8 cellular contexts compared by ENCODE assay signal in the genomic region with DNA sequence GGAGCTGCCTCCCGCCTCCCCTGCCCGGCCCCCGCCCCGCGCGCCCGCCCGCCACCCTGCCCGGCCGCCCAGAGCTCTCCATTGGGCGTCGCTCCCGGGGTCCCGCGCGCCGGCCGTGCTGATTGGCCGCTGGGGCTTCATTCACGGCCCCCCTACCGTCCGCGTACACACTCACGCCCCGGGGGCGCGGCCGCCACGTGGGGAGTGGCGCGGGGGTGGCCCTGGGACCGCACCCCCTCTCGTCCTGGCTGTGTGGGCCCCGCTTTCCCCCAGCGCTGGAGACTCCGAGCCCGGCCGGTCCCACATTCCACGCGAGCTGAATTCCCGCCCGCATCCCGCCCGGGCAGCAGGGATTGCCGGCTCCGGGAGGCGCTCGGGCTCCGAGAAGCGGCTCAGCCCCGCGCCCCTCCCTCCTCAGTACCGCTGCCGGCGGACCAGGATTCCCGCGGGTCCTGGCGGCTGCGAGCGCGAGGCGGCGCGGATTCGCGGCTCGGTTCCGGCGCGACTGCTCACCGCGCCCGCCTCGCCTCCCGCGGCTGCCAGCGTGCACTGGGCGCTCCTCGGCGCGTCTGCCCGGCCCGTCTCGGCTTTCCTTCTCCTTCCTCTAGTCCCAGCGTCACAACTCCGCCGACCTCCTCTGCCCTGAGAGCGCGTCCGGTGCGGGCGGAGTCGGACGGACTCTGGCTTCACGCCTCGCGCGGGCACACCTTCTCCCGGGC. TPM values are rescaled to one million over a fixed set of nuclear protein-coding genes. Genes with fewer than 3 reads are reported as not detected.
A peak's percentile ranks its signal among the peaks of the same experiment; 100 is the strongest.
DNase-seq lines count a peak whose midpoint lies in the region; ATAC-seq and TF ChIP-seq lines count a peak whose summit lies in the region.

No MANE protein-coding gene starts in this region.

- H3K27me3 Mint-ChIP-seq in T-cell (peaks cover 22 to 30% of the 10 kb centered on the region in 2 donors), progenitor cell of endocrine pancreas (peaks cover 76% of the 10 kb centered on the region)

- TF ChIP-seq EP300 in Ishikawa (IDR thresholded peaks at IDR 0.05; ENCODE audit: borderline replicate concordance) = no peak

- no peak for TF ChIP-seq RAD21 in Ishikawa (IDR thresholded peaks at IDR 0.05; ENCODE audit: low read depth)

- TF ChIP-seq CTCF in progenitor cell of endocrine pancreas (IDR thresholded peaks at IDR 0.05; ENCODE audit: unreplicated experiment) = no peak
- TF ChIP-seq CTCF in upper lobe of right lung (IDR thresholded peaks at IDR 0.05) = no peak

- H3K4me3 Mint-ChIP-seq in T-cell (peak overlapping the region; percentile 73 to 79 (median 78)), progenitor cell of endocrine pancreas (ENCODE audit: low read depth) (peak overlapping the region; percentile 71)

- H3K9me3 Mint-ChIP-seq in T-cell = no peaks in the 10 kb centered on the region
- H3K9me3 Mint-ChIP-seq in progenitor cell of endocrine pancreas (ENCODE audit: low read depth) = no peaks in the 10 kb centered on the region

- DNase-seq in COLO829 (ENCODE audit: low spot score) = peak; percentile 43
- DNase-seq in T-cell = peak in 31 of 34 experiments; percentile 25 to 72 (median 52)
- DNase-seq in amniotic epithelial cell (ENCODE audit: low read depth) = peak; percentile 43
- peak; percentile 95 for DNase-seq in left ventricle myocardium superior
- peak; percentile 52 for DNase-seq in progenitor cell of endocrine pancreas (ENCODE audit: low spot score, unreplicated experiment)
- DNase-seq in upper lobe of right lung = peak; percentile 90

- H3K36me3 ChIP-seq in upper lobe of right lung = no peaks in the 10 kb centered on the region

- ATAC-seq in GM21526 (IDR thresholded peaks at IDR 0.05; ENCODE audit: low FRiP score, unreplicated experiment) = peak; percentile 43
- ATAC-seq in T-cell (replicated peaks in 1 of 4) = peak; percentile 86 to 89 (median 89)
- peak; percentile 99 for ATAC-seq in left ventricle myocardium superior
- ATAC-seq in upper lobe of right lung = peak; percentile 92

- H3K4me1 ChIP-seq in upper lobe of right lung = peaks cover 24% of the 10 kb centered on the region

- intact Hi-C loops in left ventricle myocardium superior (cut with micrococcal nuclease) = no loop called here
- intact Hi-C loops in upper lobe of right lung (cut with DNase I) = no loop called here

- no peaks in the 10 kb centered on the region for H3K9me3 ChIP-seq in upper lobe of right lung

- peaks cover 10 to 20% (median 18%) of the 10 kb centered on the region in 3 donors for H3K4me1 Mint-ChIP-seq in T-cell
- H3K4me1 Mint-ChIP-seq in progenitor cell of endocrine pancreas (ENCODE audit: low read depth) = peaks cover 1% of the 10 kb centered on the region

- H3K4me3 ChIP-seq in upper lobe of right lung = peak overlapping the region; percentile 68

- CTCF ChIA-PET in T-cell (lab: Charles Lee) = no interaction called here

- H3K27me3 ChIP-seq in upper lobe of right lung = peaks cover 43% of the 10 kb centered on the region

- POLR2A ChIA-PET in T-cell (lab: Charles Lee) = interaction anchor here (0.6 to 0.9 kb wide), 2 partner anchors 357 to 493 kb away, joined by 3 read pairs; partner anchors contain the start of gene SNIP1 (in 1 of the 2)

- no peak overlapping the region for H3K27ac ChIP-seq in upper lobe of right lung

- H3K27ac Mint-ChIP-seq in T-cell = no peak overlapping the region
- H3K27ac Mint-ChIP-seq in progenitor cell of endocrine pancreas = no peak overlapping the region

- no peaks in the 10 kb centered on the region for H3K36me3 Mint-ChIP-seq in T-cell
- no peaks in the 10 kb centered on the region for H3K36me3 Mint-ChIP-seq in progenitor cell of endocrine pancreas (ENCODE audit: insufficient read depth)

TF ChIP-seq in Ishikawa, 13 proteins besides CTCF, POLR2A, EP300 and RAD21:
- TF ChIP-seq CEBPB (IDR thresholded peaks at IDR 0.05) = no peak
- TF ChIP-seq ZBTB7A (IDR thresholded peaks at IDR 0.05; ENCODE audit: low read depth) = no peak
- no peak for TF ChIP-seq REST (IDR thresholded peaks at IDR 0.05; ENCODE audit: low read depth)
- no peak for TF ChIP-seq TAF1 (IDR thresholded peaks at IDR 0.05; ENCODE audit: low read depth)
- TF ChIP-seq EGR1 (IDR thresholded peaks at IDR 0.05) = peak; percentile 81
- TF ChIP-seq CREB1 (IDR thresholded peaks at IDR 0.05; ENCODE audit: low read depth) = peak; percentile 52; the same call in 1 of the 2 replicates
- TF ChIP-seq TCF12 (IDR thresholded peaks at IDR 0.05; ENCODE audit: low read depth) = no peak
- TF ChIP-seq, protein P1, sequence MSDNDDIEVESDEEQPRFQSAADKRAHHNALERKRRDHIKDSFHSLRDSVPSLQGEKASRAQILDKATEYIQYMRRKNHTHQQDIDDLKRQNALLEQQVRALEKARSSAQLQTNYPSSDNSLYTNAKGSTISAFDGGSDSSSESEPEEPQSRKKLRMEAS (IDR thresholded peaks at IDR 0.05) = peak; percentile 90
- no peak for TF ChIP-seq TEAD4 (IDR thresholded peaks at IDR 0.05)
- no peak for TF ChIP-seq FOXM1 (IDR thresholded peaks at IDR 0.05; ENCODE audit: borderline replicate concordance, low read depth)
- TF ChIP-seq YY1 (IDR thresholded peaks at IDR 0.05; ENCODE audit: low read depth) = no peak
- no peak for TF ChIP-seq NFIC (IDR thresholded peaks at IDR 0.05)
- TF ChIP-seq, protein P2, sequence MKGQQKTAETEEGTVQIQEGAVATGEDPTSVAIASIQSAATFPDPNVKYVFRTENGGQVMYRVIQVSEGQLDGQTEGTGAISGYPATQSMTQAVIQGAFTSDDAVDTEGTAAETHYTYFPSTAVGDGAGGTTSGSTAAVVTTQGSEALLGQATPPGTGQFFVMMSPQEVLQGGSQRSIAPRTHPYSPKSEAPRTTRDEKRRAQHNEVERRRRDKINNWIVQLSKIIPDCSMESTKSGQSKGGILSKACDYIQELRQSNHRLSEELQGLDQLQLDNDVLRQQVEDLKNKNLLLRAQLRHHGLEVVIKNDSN (IDR thresholded peaks at IDR 0.05) = peak; percentile 69

RNA-seq across cellular contexts. Expression of gene POU3F1, which starts 0.5 kb away (rescaled TPM):
- total RNA-seq in T-cell (under 1 TPM; 0.28 to 0.72 (median 0.64) TPM), left ventricle myocardium superior (not detected), progenitor cell of endocrine pancreas (0.31 and 0.43 TPM in 2 replicates), upper lobe of right lung (not detected)

RNA-seq across cellular contexts. Expression of gene UTP11, which starts 34.5 kb away (rescaled TPM):
- total RNA-seq in T-cell (10 to 100 TPM in 3 of 5 donors, 1 to 10 TPM in 2; 8.5 to 18.3 (median 15.9) TPM), left ventricle myocardium superior (38.6 TPM), progenitor cell of endocrine pancreas (23.8 and 27.2 TPM in 2 replicates), upper lobe of right lung (29.1 TPM)

RNA-seq across cellular contexts. Expression of gene FHL3, which starts 41.7 kb away (rescaled TPM):
- 10 to 100 TPM in 2 of 5 donors, 1 to 10 TPM in 3; 4.1 to 19.3 (median 8.1) TPM for total RNA-seq in T-cell
- total RNA-seq in left ventricle myocardium superior = 13.3 TPM
- total RNA-seq in progenitor cell of endocrine pancreas = 16.5 and 17.6 TPM in 2 replicates
- total RNA-seq in upper lobe of right lung = 22.4 TPM

RNA-seq across cellular contexts. Expression of gene SF3A3, which starts 57.2 kb away (rescaled TPM):
- total RNA-seq in T-cell (10 to 100 TPM; 45.2 to 69.9 (median 53.0) TPM), left ventricle myocardium superior (28.2 TPM), progenitor cell of endocrine pancreas (73.8 and 77.3 TPM in 2 replicates), upper lobe of right lung (48.7 TPM)

Comparison
In these comparisons a context has a peak if more than half of its experiments do, and no peak if none do; other contexts are left out.
1. DNase-seq: peak in every context shown above with its lines; median percentile 95 in left ventricle myocardium superior; 90 in upper lobe of right lung; 52 in T-cell; 52 in progenitor cell of endocrine pancreas; 43 in COLO829; 43 in amniotic epithelial cell.
2. ATAC-seq: peak in every context shown above with its lines; median percentile 99 in left ventricle myocardium superior; 92 in upper lobe of right lung; 89 in T-cell; 43 in GM21526.